9 cellular contexts compared by ENCODE assay signal in genomic region chr4:176065365-176066249, GRCh38. TPM values are rescaled to one million over a fixed set of nuclear protein-coding genes. Genes with fewer than 3 reads are reported as not detected.
DNase-seq lines count a peak whose midpoint lies in the region; ATAC-seq, FAIRE-seq and TF ChIP-seq lines count a peak whose summit lies in the region.
"Had no signal": no experiment of that assay in that cellular context is flagged by ENCODE, and none has a peak within 500 bp of the region (broad histone marks: within the 10 kb centered on the region; RNA-seq: fewer than 3 reads in every experiment).

Gene WDR17, plus strand, starts transcription at chr4:176065841. Its CDS starts 45,740 bp downstream, at chr4:176111581.

- intact Hi-C loops in naive thymus-derived CD4-positive, alpha-beta T cell (cut with micrococcal nuclease): loop anchor here (1.0 to 2.0 kb wide), 3 partner anchors 130 to 255 kb away; partner anchors contain the start of gene SPATA4 (in 2 of the 2)

- no peaks in the 10 kb centered on the region for H3K36me3 ChIP-seq in fibroblast of lung (ENCODE audit: control insufficient read depth, insufficient read depth, low read length)
- H3K36me3 ChIP-seq in naive thymus-derived CD4-positive, alpha-beta T cell (ENCODE audit: control insufficient read depth in 2 of 3, insufficient read depth in 3 of 3, low read length in 3 of 3): no peaks in the 10 kb centered on the region

- H2AFZ ChIP-seq in fibroblast of lung (ENCODE audit: low read length): peak within 1 kb of the TSS; percentile 84

- peak; percentile 34 for DNase-seq in DMS114 treated with DMSO at 0.1 percent for 48 hours (lab: John Stamatoyannopoulos, UW; ENCODE audit: unreplicated experiment)
- DNase-seq in Jurkat, Clone E6-1 (ENCODE audit: low read depth, low spot score): peak; percentile 93
- DNase-seq in RCC 7860 (ENCODE audit: low spot score): peak; percentile 54
- peak; percentile 43 for DNase-seq in activated T-helper 1 cell treated with Interleukin-2 at 50 U/mL for 16 hours (ENCODE audit: low read depth)
- peak; percentile 80 to 81 for DNase-seq in fibroblast of lung (ENCODE audit: low read depth in 2 of 2)
- peak; percentile 42 to 81 (median 70) for DNase-seq in naive thymus-derived CD4-positive, alpha-beta T cell
- DNase-seq in stimulated activated CD8-positive, alpha-beta memory T cell treated with anti-CD3 and anti-CD28 coated beads, Interleukin-7, amount 100 ng/mL, for 48 hours (ENCODE audit: extremely low read depth in 1 of 2, low read depth in 1 of 2): peak; percentile 57 to 75

- ATAC-seq in GM21717 (IDR thresholded peaks at IDR 0.05; ENCODE audit: unreplicated experiment): peak; percentile 100
- peak; percentile 95 for ATAC-seq in naive thymus-derived CD4-positive, alpha-beta T cell

- H3K4me2 ChIP-seq in fibroblast of lung (ENCODE audit: extremely low read depth, insufficient read depth, low read length): peak within 1 kb of the TSS; percentile 79

- H3K4me3 Mint-ChIP-seq in naive thymus-derived CD4-positive, alpha-beta T cell: peak within 1 kb of the TSS; percentile 82 to 95 (median 92)

- peaks cover 11 to 15% (median 13%) of the 10 kb centered on the region in 7 donors for H3K4me1 Mint-ChIP-seq in naive thymus-derived CD4-positive, alpha-beta T cell

- peaks cover 2% of the 10 kb centered on the region for H3K4me1 ChIP-seq in fibroblast of lung (ENCODE audit: control insufficient read depth, extremely low read depth, insufficient read depth, low read length)
- H3K4me1 ChIP-seq in naive thymus-derived CD4-positive, alpha-beta T cell (ENCODE audit: control insufficient read depth in 2 of 2, insufficient read depth in 2 of 2, low read length in 2 of 2): peaks cover 4 to 5% of the 10 kb centered on the region in 2 donors

- no peak within 1 kb of the TSS for H3K9ac ChIP-seq in fibroblast of lung (ENCODE audit: insufficient read depth, low read length)

- CTCF ChIA-PET in naive thymus-derived CD4-positive, alpha-beta T cell (lab: Charles Lee): no interaction called here

- no peaks in the 10 kb centered on the region for H3K27me3 ChIP-seq in fibroblast of lung (ENCODE audit: control insufficient read depth, insufficient read depth, low read length)
- no peaks in the 10 kb centered on the region for H3K27me3 ChIP-seq in naive thymus-derived CD4-positive, alpha-beta T cell (ENCODE audit: control insufficient read depth in 2 of 2, insufficient read depth in 2 of 2, low read length in 2 of 2)

- H3K36me3 Mint-ChIP-seq in naive thymus-derived CD4-positive, alpha-beta T cell: no peaks in the 10 kb centered on the region

- H3K27ac Mint-ChIP-seq in naive thymus-derived CD4-positive, alpha-beta T cell: peak within 1 kb of the TSS in 6 of 9 donors; percentile 15 to 76 (median 70)

- POLR2A ChIA-PET in naive thymus-derived CD4-positive, alpha-beta T cell (lab: Charles Lee): no interaction called here

- no peak within 1 kb of the TSS for H3K27ac ChIP-seq in fibroblast of lung (ENCODE audit: insufficient read depth, low read length)
- H3K27ac ChIP-seq in naive thymus-derived CD4-positive, alpha-beta T cell (ENCODE audit: low read depth, low read length): peak within 1 kb of the TSS; percentile 12

- peaks cover 0 to 38% (median 25%) of the 10 kb centered on the region in 5 donors for H3K27me3 Mint-ChIP-seq in naive thymus-derived CD4-positive, alpha-beta T cell

- no peaks in the 10 kb centered on the region for H3K9me3 ChIP-seq in fibroblast of lung (ENCODE audit: control insufficient read depth, insufficient read depth, low read depth, low read length)
- H3K9me3 ChIP-seq in naive thymus-derived CD4-positive, alpha-beta T cell (ENCODE audit: control insufficient read depth in 2 of 3, low read length in 3 of 3): no peaks in the 10 kb centered on the region

- H3K4me3 ChIP-seq in Jurkat, Clone E6-1 (ENCODE audit: low read length): peak within 1 kb of the TSS; percentile 86
- H3K4me3 ChIP-seq in fibroblast of lung (replicated peaks in 1 of 4; ENCODE audit: control extremely low read depth in 1 of 4, insufficient read depth in 1 of 4, low read depth in 3 of 4, low read length in 4 of 4): peak within 1 kb of the TSS; percentile 28 to 91 (median 51)
- H3K4me3 ChIP-seq in naive thymus-derived CD4-positive, alpha-beta T cell (ENCODE audit: low read length): peak within 1 kb of the TSS; percentile 70

- H3K9me3 Mint-ChIP-seq in naive thymus-derived CD4-positive, alpha-beta T cell: no peaks in the 10 kb centered on the region

- H4K20me1 ChIP-seq in fibroblast of lung (ENCODE audit: control insufficient read depth, extremely low read depth, insufficient read depth, low read length): no peaks in the 10 kb centered on the region

- no peak for TF ChIP-seq CTCF in fibroblast of lung (conservative IDR thresholded peaks at IDR 0.05 in 1 of 2, IDR thresholded peaks at IDR 0.05 in 1 of 2; ENCODE audit: low read depth in 1 of 2, low read length in 2 of 2)

- FAIRE-seq in RCC 7860 (lab: Jason Lieb, UNC): no peak
- FAIRE-seq: endometrium had no signal

- H3K79me2 ChIP-seq in fibroblast of lung (ENCODE audit: control insufficient read depth, insufficient read depth, low read length): no peaks in the 10 kb centered on the region

RNA-seq across cellular contexts. Expression of gene WDR17, which starts in this region (rescaled TPM):
- polyA plus RNA-seq in Jurkat, Clone E6-1 (2012; ENCODE audit: insufficient read depth, insufficient read length): 10.1 TPM
- total RNA-seq in fibroblast of lung: 2.1 and 4.5 TPM in 2 replicates
- 1.0 and 1.7 TPM in 2 replicates for polyA plus RNA-seq in fibroblast of lung
- polyA plus RNA-seq in fibroblast of lung (2012): 0.45 and 1.3 TPM in 2 replicates
- polyA minus RNA-seq in fibroblast of lung (ENCODE audit: low replicate concordance): 0.15 and 0.86 TPM in 2 replicates
- total RNA-seq in naive thymus-derived CD4-positive, alpha-beta T cell: 1 to 10 TPM in 3 of 5 experiments, under 1 TPM in 2; 0.59 to 1.5 (median 1.1) TPM
- polyA plus RNA-seq in naive thymus-derived CD4-positive, alpha-beta T cell: under 1 TPM; 0.22 to 0.23 TPM

Comparison
In these comparisons a context has a peak if more than half of its experiments do, and no peak if none do; other contexts are left out.
1. DNase-seq: peak in every context shown above with its lines; median percentile 93 in Jurkat, Clone E6-1; 80 in fibroblast of lung; 70 in naive thymus-derived CD4-positive, alpha-beta T cell; 66 in stimulated activated CD8-positive, alpha-beta memory T cell treated with anti-CD3 and anti-CD28 coated beads, Interleukin-7, amount 100 ng/mL, for 48 hours; 54 in RCC 7860; 43 in activated T-helper 1 cell treated with Interleukin-2 at 50 U/mL for 16 hours; 34 in DMS114 treated with DMSO at 0.1 percent for 48 hours.